ENCODE assay signal across 30 cellular contexts in the genomic region with DNA sequence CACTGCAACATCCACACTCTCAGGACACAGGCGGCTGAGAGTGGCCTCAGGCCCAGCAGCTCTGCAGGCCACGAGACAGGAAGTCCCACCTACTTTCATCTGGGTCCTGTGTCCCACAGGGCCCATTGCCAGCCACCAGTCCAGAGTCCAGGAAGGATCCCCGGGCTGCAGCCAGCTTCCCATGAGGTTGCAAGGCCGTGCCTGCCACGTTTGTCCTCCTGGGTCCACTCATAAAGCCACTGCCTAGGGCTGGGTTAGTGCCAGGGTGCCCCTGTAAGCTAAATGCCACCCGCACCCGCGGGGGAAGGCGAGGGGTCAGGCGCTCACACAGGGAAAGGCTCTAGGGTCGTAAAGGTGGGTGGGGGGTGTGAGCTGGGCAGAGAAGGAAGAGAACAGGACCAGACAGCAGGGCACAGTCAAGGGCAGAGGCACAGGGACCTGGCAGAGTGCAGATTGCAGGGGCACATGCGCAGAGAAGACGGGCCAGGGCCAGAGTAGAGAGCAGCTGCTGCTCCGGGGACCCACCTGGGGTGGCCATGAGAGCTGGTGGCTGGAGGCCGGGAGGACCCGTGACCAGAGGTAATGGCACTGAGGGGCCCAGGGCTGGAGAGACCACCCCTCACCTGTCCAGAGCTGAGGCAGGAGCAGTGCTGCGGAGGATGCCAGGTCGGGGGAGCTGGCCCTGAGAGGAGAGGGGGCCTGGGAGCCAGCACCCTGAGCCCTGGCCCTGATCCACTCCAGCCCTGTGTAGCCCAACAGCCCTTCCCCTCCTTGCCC. TPM values are rescaled to one million over a fixed set of nuclear protein-coding genes. Genes with fewer than 3 reads are reported as not detected.
DNase-seq lines count a peak whose midpoint lies in the region; ATAC-seq and TF ChIP-seq lines count a peak whose summit lies in the region.
"Had no signal": no experiment of that assay in that cellular context is flagged by ENCODE, and none has a peak within 500 bp of the region (broad histone marks: within the 10 kb centered on the region; RNA-seq: fewer than 3 reads in every experiment).

No MANE protein-coding gene starts in this region.

- no peak overlapping the region for H3K27ac Mint-ChIP-seq in activated naive CD8-positive, alpha-beta T cell treated with anti-CD3 and anti-CD28 coated beads, Interleukin-2, amount 50 U/mL, for 24 hours
- H3K27ac Mint-ChIP-seq in activated naive CD8-positive, alpha-beta T cell treated with anti-CD3 and anti-CD28 coated beads for 36 hours: no peak overlapping the region
- H3K27ac Mint-ChIP-seq: activated naive CD8-positive, alpha-beta T cell treated with anti-CD3 and anti-CD28 coated beads, Interleukin-2, amount 10 ng/mL, durations not matched to agents 7 days and 5 days; GM23338 had no signal

- TF ChIP-seq POLR2A in body of pancreas (IDR thresholded peaks at IDR 0.05) (no peak), stomach (IDR thresholded peaks at IDR 0.05) (no peak)

- H4K20me1 ChIP-seq in MM.1S (ENCODE audit: insufficient read depth, low read length): no peaks in the 10 kb centered on the region

- no peaks in the 10 kb centered on the region for H3K9me3 Mint-ChIP-seq in activated naive CD8-positive, alpha-beta T cell treated with anti-CD3 and anti-CD28 coated beads, Interleukin-2, amount 50 U/mL, for 24 hours
- no peaks in the 10 kb centered on the region for H3K9me3 Mint-ChIP-seq in activated naive CD8-positive, alpha-beta T cell treated with anti-CD3 and anti-CD28 coated beads for 36 hours
- H3K9me3 Mint-ChIP-seq: activated naive CD8-positive, alpha-beta T cell treated with anti-CD3 and anti-CD28 coated beads, Interleukin-2, amount 10 ng/mL, durations not matched to agents 7 days and 5 days; GM23338; naive thymus-derived CD4-positive, alpha-beta T cell had no signal

- H3K36me3 ChIP-seq in body of pancreas (replicated peaks in 1 of 2; ENCODE audit: insufficient read depth in 1 of 2, low read depth in 2 of 2) (no peaks in the 10 kb centered on the region), lower lobe of right lung (no peaks in the 10 kb centered on the region), stomach (no peaks in the 10 kb centered on the region), MM.1S (replicated peaks; ENCODE audit: insufficient read depth, low read length) (no peaks in the 10 kb centered on the region)
- H3K36me3 ChIP-seq: sigmoid colon had no signal

- 68 to 78% methylated on average over 15 to 17 of the region's 18 CpGs for WGBS in body of pancreas, 2 donors
- 65 to 74% (median 67%) methylated on average over 16 to 18 of the region's 18 CpGs for WGBS in stomach, 5 donors

- no peaks in the 10 kb centered on the region for H3K9me2 ChIP-seq in MM.1S (replicated peaks; ENCODE audit: insufficient read depth, low read length)

- TF ChIP-seq CTCF in body of pancreas (IDR thresholded peaks at IDR 0.05): no peak
- TF ChIP-seq CTCF in lower lobe of right lung (IDR thresholded peaks at IDR 0.05): no peak
- no peak for TF ChIP-seq CTCF in stomach (IDR thresholded peaks at IDR 0.05)
- TF ChIP-seq CTCF in MM.1S (IDR thresholded peaks at IDR 0.05; ENCODE audit: low read length): no peak

- DNase-seq in activated naive CD8-positive, alpha-beta T cell treated with anti-CD3 and anti-CD28 coated beads, Interleukin-2, amount 50 U/mL, for 24 hours: no peak
- DNase-seq in activated naive CD8-positive, alpha-beta T cell treated with anti-CD3 and anti-CD28 coated beads for 36 hours: no peak
- DNase-seq in body of pancreas: peak in 3 of 4 donors; percentile 60 to 63 (median 61)
- peak; percentile 43 for DNase-seq in lower lobe of right lung
- peak; percentile 69 for DNase-seq in stomach
- no peak for DNase-seq in MM.1S
- DNase-seq: activated CD4-positive, alpha-beta T cell treated with anti-CD3 and anti-CD28 coated beads, Interleukin-2, amount 50 U/mL, for 48 hours; activated CD8-positive, alpha-beta memory T cell treated with anti-CD3 and anti-CD28 coated beads, Interleukin-2, amount 50 U/mL, for 4 hours; activated naive CD8-positive, alpha-beta T cell treated with anti-CD3 and anti-CD28 coated beads, Interleukin-2, amount 10 ng/mL, durations not matched to agents 7 days and 5 days; DMS53; GF-D8; kidney glomerular epithelial cell; mesendoderm; naive thymus-derived CD4-positive, alpha-beta T cell; NCI-H1048; NCI-H2029 treated with DMSO at 0.1 percent for 48 hours; NCI-H345; NCI-H82; sigmoid colon; T1000 had no signal

- ATAC-seq in activated naive CD8-positive, alpha-beta T cell treated with anti-CD3 and anti-CD28 coated beads, Interleukin-2, amount 50 U/mL, for 24 hours: peak; percentile 5
- ATAC-seq in body of pancreas: peak; percentile 43
- ATAC-seq in lower lobe of right lung: no peak
- ATAC-seq in HG02885 (IDR thresholded peaks at IDR 0.05; ENCODE audit: poor library complexity, unreplicated experiment): no peak
- ATAC-seq in GM21576 (IDR thresholded peaks at IDR 0.05; ENCODE audit: unreplicated experiment): no peak
- ATAC-seq: GM23338; naive thymus-derived CD4-positive, alpha-beta T cell had no signal

- H3K27me3 Mint-ChIP-seq in activated naive CD8-positive, alpha-beta T cell treated with anti-CD3 and anti-CD28 coated beads, Interleukin-2, amount 50 U/mL, for 24 hours: no peaks in the 10 kb centered on the region
- H3K27me3 Mint-ChIP-seq in activated naive CD8-positive, alpha-beta T cell treated with anti-CD3 and anti-CD28 coated beads for 36 hours: no peaks in the 10 kb centered on the region
- H3K27me3 Mint-ChIP-seq: activated naive CD8-positive, alpha-beta T cell treated with anti-CD3 and anti-CD28 coated beads, Interleukin-2, amount 10 ng/mL, durations not matched to agents 7 days and 5 days had no signal

- no peak for TF ChIP-seq EP300 in stomach (IDR thresholded peaks at IDR 0.05)

- no peak overlapping the region for H2AFZ ChIP-seq in MM.1S (ENCODE audit: low read length)
- H2AFZ ChIP-seq: GM23338, parathyroid adenoma had no signal

- H3K27ac ChIP-seq in body of pancreas (no peak overlapping the region), lower lobe of right lung (no peak overlapping the region), stomach (no peak overlapping the region), MM.1S (ENCODE audit: low read length) (no peak overlapping the region)
- H3K27ac ChIP-seq: dorsolateral prefrontal cortex, parathyroid adenoma, RWPE1, sigmoid colon had no signal

- intact Hi-C loops in body of pancreas (cut with DNase I) (no loop called here), lower lobe of right lung (cut with DNase I) (no loop called here), stomach (cut with DNase I; ENCODE audit: low total_unique reads) (no loop called here)

- H3K4me3 ChIP-seq in body of pancreas (no peak overlapping the region), lower lobe of right lung (no peak overlapping the region), stomach (no peak overlapping the region), MM.1S (ENCODE audit: low read length) (no peak overlapping the region)
- H3K4me3 ChIP-seq: dorsolateral prefrontal cortex, GM23338, sigmoid colon had no signal

- H3K27me3 ChIP-seq in body of pancreas: no peaks in the 10 kb centered on the region
- no peaks in the 10 kb centered on the region for H3K27me3 ChIP-seq in lower lobe of right lung (ENCODE audit: low read depth)
- no peaks in the 10 kb centered on the region for H3K27me3 ChIP-seq in stomach
- peaks cover 71% of the 10 kb centered on the region for H3K27me3 ChIP-seq in MM.1S (replicated peaks; ENCODE audit: insufficient read depth, low read length)
- H3K27me3 ChIP-seq: dorsolateral prefrontal cortex, sigmoid colon had no signal

- no peaks in the 10 kb centered on the region for H3K79me2 ChIP-seq in MM.1S (ENCODE audit: low read length)
- H3K79me2 ChIP-seq: parathyroid adenoma had no signal

- H3K9me3 ChIP-seq in body of pancreas (no peaks in the 10 kb centered on the region), lower lobe of right lung (no peaks in the 10 kb centered on the region), stomach (no peaks in the 10 kb centered on the region), MM.1S (replicated peaks; ENCODE audit: insufficient read depth, low read length) (no peaks in the 10 kb centered on the region)
- H3K9me3 ChIP-seq: sigmoid colon had no signal

- H3K4me1 Mint-ChIP-seq in activated naive CD8-positive, alpha-beta T cell treated with anti-CD3 and anti-CD28 coated beads, Interleukin-2, amount 50 U/mL, for 24 hours: no peaks in the 10 kb centered on the region
- H3K4me1 Mint-ChIP-seq in activated naive CD8-positive, alpha-beta T cell treated with anti-CD3 and anti-CD28 coated beads for 36 hours: no peaks in the 10 kb centered on the region
- H3K4me1 Mint-ChIP-seq: activated naive CD8-positive, alpha-beta T cell treated with anti-CD3 and anti-CD28 coated beads, Interleukin-2, amount 10 ng/mL, durations not matched to agents 7 days and 5 days; naive thymus-derived CD4-positive, alpha-beta T cell had no signal

- no peaks in the 10 kb centered on the region for H3K36me3 Mint-ChIP-seq in activated naive CD8-positive, alpha-beta T cell treated with anti-CD3 and anti-CD28 coated beads, Interleukin-2, amount 50 U/mL, for 24 hours (ENCODE audit: low read depth)
- H3K36me3 Mint-ChIP-seq in activated naive CD8-positive, alpha-beta T cell treated with anti-CD3 and anti-CD28 coated beads for 36 hours: no peaks in the 10 kb centered on the region
- H3K36me3 Mint-ChIP-seq: activated naive CD8-positive, alpha-beta T cell treated with anti-CD3 and anti-CD28 coated beads, Interleukin-2, amount 10 ng/mL, durations not matched to agents 7 days and 5 days; naive thymus-derived CD4-positive, alpha-beta T cell had no signal

- H3K4me3 Mint-ChIP-seq in activated naive CD8-positive, alpha-beta T cell treated with anti-CD3 and anti-CD28 coated beads, Interleukin-2, amount 50 U/mL, for 24 hours: no peak overlapping the region
- H3K4me3 Mint-ChIP-seq in activated naive CD8-positive, alpha-beta T cell treated with anti-CD3 and anti-CD28 coated beads for 36 hours: no peak overlapping the region
- H3K4me3 Mint-ChIP-seq: activated naive CD8-positive, alpha-beta T cell treated with anti-CD3 and anti-CD28 coated beads, Interleukin-2, amount 10 ng/mL, durations not matched to agents 7 days and 5 days; GM23338; naive thymus-derived CD4-positive, alpha-beta T cell had no signal

- H3F3A ChIP-seq in MM.1S (ENCODE audit: insufficient read depth, low read length): no peaks in the 10 kb centered on the region

- no peak overlapping the region for H3K9ac ChIP-seq in MM.1S (ENCODE audit: low read length)
- H3K9ac ChIP-seq: parathyroid adenoma had no signal

- H3K4me1 ChIP-seq in body of pancreas: no peaks in the 10 kb centered on the region
- H3K4me1 ChIP-seq in lower lobe of right lung: no peaks in the 10 kb centered on the region
- peaks cover 0 to 9% (median 6%) of the 10 kb centered on the region in 4 donors for H3K4me1 ChIP-seq in stomach
- H3K4me1 ChIP-seq in MM.1S (ENCODE audit: low read length): no peaks in the 10 kb centered on the region
- H3K4me1 ChIP-seq: parathyroid adenoma, sigmoid colon had no signal

- H3K4me2 ChIP-seq in MM.1S (ENCODE audit: low read depth, low read length): no peak overlapping the region
- H3K4me2 ChIP-seq: GM23338 had no signal

RNA-seq across cellular contexts. Expression of a gene that starts 8.0 kb away (rescaled TPM):
- total RNA-seq in activated naive CD8-positive, alpha-beta T cell treated with anti-CD3 and anti-CD28 coated beads for 36 hours: not detected
- total RNA-seq in body of pancreas: 1 to 10 TPM in 1 of 2 donors, not detected in 1; 1.6 TPM
- not detected for total RNA-seq in lower lobe of right lung
- total RNA-seq in stomach: not detected
- polyA plus RNA-seq in stomach: not detected
- total RNA-seq: A172; activated naive CD8-positive, alpha-beta T cell treated with anti-CD3 and anti-CD28 coated beads, Interleukin-2, amount 10 ng/mL, durations not matched to agents 7 days and 5 days; endothelial cell of umbilical vein; glomerular endothelial cell; GM23338; LHCN-M2; naive thymus-derived CD4-positive, alpha-beta T cell; sigmoid colon had no signal
- polyA plus RNA-seq: endothelial cell of umbilical vein; GM23338; naive thymus-derived CD4-positive, alpha-beta T cell had no signal

RNA-seq across cellular contexts. Expression of a gene that starts 19.3 kb away (rescaled TPM):
- total RNA-seq in activated naive CD8-positive, alpha-beta T cell treated with anti-CD3 and anti-CD28 coated beads for 36 hours: not detected
- total RNA-seq in body of pancreas: under 1 TPM in 1 of 2 donors, not detected in 1; 0.26 TPM
- 17.0 TPM for total RNA-seq in lower lobe of right lung
- 1 to 10 TPM in 1 of 5 donors, under 1 TPM in 2, not detected in 2; 0.45 to 4.9 (median 0.55) TPM for total RNA-seq in stomach
- polyA plus RNA-seq in stomach: 10 to 100 TPM in 1 of 3 donors, 1 to 10 TPM in 2; 6.0 to 48.9 (median 9.1) TPM
- total RNA-seq: A172; activated naive CD8-positive, alpha-beta T cell treated with anti-CD3 and anti-CD28 coated beads, Interleukin-2, amount 10 ng/mL, durations not matched to agents 7 days and 5 days; endothelial cell of umbilical vein; glomerular endothelial cell; GM23338; LHCN-M2; naive thymus-derived CD4-positive, alpha-beta T cell; sigmoid colon had no signal
- polyA plus RNA-seq: endothelial cell of umbilical vein; GM23338; naive thymus-derived CD4-positive, alpha-beta T cell had no signal

RNA-seq across cellular contexts. Expression of a gene that starts 29.5 kb away (rescaled TPM):
- not detected for total RNA-seq in activated naive CD8-positive, alpha-beta T cell treated with anti-CD3 and anti-CD28 coated beads for 36 hours
- total RNA-seq in body of pancreas: under 1 TPM in 1 of 2 donors, not detected in 1; under 0.01 TPM
- total RNA-seq in lower lobe of right lung: 3.4 TPM
- total RNA-seq in stomach: 1 to 10 TPM in 1 of 5 donors, not detected in 4; 4.9 TPM
- under 1 TPM in 1 of 3 donors, not detected in 2; 0.03 TPM for polyA plus RNA-seq in stomach
- total RNA-seq: A172; activated naive CD8-positive, alpha-beta T cell treated with anti-CD3 and anti-CD28 coated beads, Interleukin-2, amount 10 ng/mL, durations not matched to agents 7 days and 5 days; endothelial cell of umbilical vein; glomerular endothelial cell; GM23338; sigmoid colon had no signal
- polyA plus RNA-seq: endothelial cell of umbilical vein; GM23338; naive thymus-derived CD4-positive, alpha-beta T cell had no signal

RNA-seq across cellular contexts. Expression of a gene that starts 56.6 kb away (rescaled TPM):
- 1 to 10 TPM; 7.7 to 8.2 TPM for total RNA-seq in activated naive CD8-positive, alpha-beta T cell treated with anti-CD3 and anti-CD28 coated beads for 36 hours
- total RNA-seq in body of pancreas (10 to 100 TPM; 51.9 to 79.1 TPM), lower lobe of right lung (0.24 TPM), stomach (10 to 100 TPM in 1 of 5 donors, 1 to 10 TPM in 3, under 1 TPM in 1; 0.29 to 12.5 (median 3.9) TPM)
- 1 to 10 TPM in 1 of 3 donors, under 1 TPM in 2; 0.15 to 4.9 (median 0.63) TPM for polyA plus RNA-seq in stomach
- polyA plus RNA-seq: naive thymus-derived CD4-positive, alpha-beta T cell had no signal

Comparison
In these comparisons a context has a peak if more than half of its experiments do, and no peak if none do; other contexts are left out.
1. ATAC-seq: peak in activated naive CD8-positive, alpha-beta T cell treated with anti-CD3 and anti-CD28 coated beads, Interleukin-2, amount 50 U/mL, for 24 hours (single experiment) and body of pancreas (single experiment); none in lower lobe of right lung (0 of 2), HG02885 (single experiment) and GM21576 (single experiment).
2. DNase-seq: peak in body of pancreas (3 of 4), lower lobe of right lung (single experiment) and stomach (single experiment); none in activated naive CD8-positive, alpha-beta T cell treated with anti-CD3 and anti-CD28 coated beads, Interleukin-2, amount 50 U/mL, for 24 hours (single experiment), activated naive CD8-positive, alpha-beta T cell treated with anti-CD3 and anti-CD28 coated beads for 36 hours (single experiment) and MM.1S (single experiment).